ENCODE assay signal across 8 cellular contexts in genomic region chr15:64893481-64894394, GRCh38. TPM values are rescaled to one million over a fixed set of nuclear protein-coding genes. Genes with fewer than 3 reads are reported as not detected.
DNase-seq lines count a peak whose midpoint lies in the region; ATAC-seq and TF ChIP-seq lines count a peak whose summit lies in the region.

No MANE protein-coding gene starts in this region.

- no peaks in the 10 kb centered on the region for H3K27me3 Mint-ChIP-seq in chondrocyte (ENCODE audit: low read depth)

- H3K4me3 Mint-ChIP-seq in chondrocyte (ENCODE audit: unreplicated experiment) = peak overlapping the region; percentile 68

- H3K4me1 Mint-ChIP-seq in chondrocyte (ENCODE audit: low read depth) = peaks cover 54% of the 10 kb centered on the region

- ATAC-seq in GM21825 (IDR thresholded peaks at IDR 0.05; ENCODE audit: unreplicated experiment) = peak; percentile 57

- no peak for TF ChIP-seq CTCF in chondrocyte (IDR thresholded peaks at IDR 0.05)

- DNase-seq in ELF-1 (ENCODE audit: low read depth, low spot score) (peak; percentile 98), LHCN-M2 (ENCODE audit: low read depth) (peak; percentile 88), chondrocyte (ENCODE audit: low spot score) (no peak), kidney tubule cell (ENCODE audit: low spot score) (peak; percentile 98), LoVo (ENCODE audit: low spot score) (no peak)
- peak; percentile 96 to 97 for DNase-seq in activated CD4-positive, alpha-beta T cell treated with anti-CD3 and anti-CD28 coated beads for 24 hours (ENCODE audit: low read depth in 2 of 2)
- peak; percentile 99 for DNase-seq in stimulated activated CD4-positive, alpha-beta T cell treated with anti-CD3 and anti-CD28 coated beads, Interleukin-15, amount 100 ng/mL, for 24 hours

- H3K27ac Mint-ChIP-seq in chondrocyte (ENCODE audit: unreplicated experiment) = peak overlapping the region; percentile 90

- no peaks in the 10 kb centered on the region for H3K9me3 Mint-ChIP-seq in chondrocyte (ENCODE audit: low read depth)

- no peaks in the 10 kb centered on the region for H3K36me3 Mint-ChIP-seq in chondrocyte (ENCODE audit: low read depth)

RNA-seq across cellular contexts. Expression of gene ANKDD1A, which starts 18.0 kb away (rescaled TPM):
- total RNA-seq in LHCN-M2 (2014; rRNA removed) (1.9 and 2.8 TPM in 2 replicates), chondrocyte (3.4 to 4.3 TPM (median 3.8 TPM) in 3 replicates)
- 2.5 TPM for polyA plus RNA-seq in LHCN-M2 (2012)

RNA-seq across cellular contexts. Expression of gene PLEKHO2, which starts 52.0 kb away (rescaled TPM):
- 26.7 and 33.8 TPM in 2 replicates for total RNA-seq in LHCN-M2 (2014; rRNA removed)
- 33.0 TPM for polyA plus RNA-seq in LHCN-M2 (2012)
- total RNA-seq in chondrocyte = 19.5 to 20.3 TPM (median 20.3 TPM) in 3 replicates

Comparison
In these comparisons a context has a peak if more than half of its experiments do, and no peak if none do; other contexts are left out.
1. DNase-seq: peak in ELF-1 (single experiment), LHCN-M2 (single experiment), activated CD4-positive, alpha-beta T cell treated with anti-CD3 and anti-CD28 coated beads for 24 hours (2 of 2), kidney tubule cell (single experiment) and stimulated activated CD4-positive, alpha-beta T cell treated with anti-CD3 and anti-CD28 coated beads, Interleukin-15, amount 100 ng/mL, for 24 hours (single experiment); none in chondrocyte (single experiment) and LoVo (single experiment).